In genomic region chr5:30376848-30377247, GRCh38 we compare ENCODE assay signal across 19 cellular contexts.
DNase-seq lines count a peak whose midpoint lies in the region; ATAC-seq and TF ChIP-seq lines count a peak whose summit lies in the region.
"Had no signal": no experiment of that assay in that cellular context is flagged by ENCODE, and none has a peak within 500 bp of the region (broad histone marks: within the 10 kb centered on the region; RNA-seq: fewer than 3 reads in every experiment).

No MANE protein-coding gene starts in this region.

- TF ChIP-seq CTCF in GM23338 (conservative IDR thresholded peaks at IDR 0.05; ENCODE audit: low read depth in 2 of 2) (no peak), astrocyte of the spinal cord (IDR thresholded peaks at IDR 0.05; ENCODE audit: low read depth, low read length) (no peak)

- DNase-seq in GM23338 (ENCODE audit: low spot score) (no peak), HT1080 (ENCODE audit: low read depth) (peak; percentile 24), M059J (ENCODE audit: low read depth) (peak; percentile 18), astrocyte of the spinal cord (ENCODE audit: low read depth, low spot score) (peak; percentile 2), GM23248 (no peak), NCI-H1105 (lab: John Stamatoyannopoulos, UW) (no peak)
- DNase-seq in activated T-cell treated with anti-CD3 and anti-CD28 coated beads, Interleukin-2, amount 50 U/mL, for 72 hours, result no peak
- DNase-seq: AML-193; Caco-2; Calu3; CD4-positive, alpha-beta T cell; CD8-positive, alpha-beta T cell; DMS79 treated with DMSO at 0.1 percent for 48 hours; GF-D8 had no signal

- H2AFZ ChIP-seq in GM23338, result peak overlapping the region; percentile 82; the same call in 1 of the 2 replicates
- no peak overlapping the region for H2AFZ ChIP-seq in GM23248

- no peaks in the 10 kb centered on the region for H3K9me2 ChIP-seq in GM23338 (ENCODE audit: insufficient read depth)
- H3K9me2 ChIP-seq in GM23248 (ENCODE audit: insufficient read depth), result no peaks in the 10 kb centered on the region

- H3K36me3 ChIP-seq in GM23338 (ENCODE audit: insufficient read depth), result no peaks in the 10 kb centered on the region
- H3K36me3 ChIP-seq in GM23248 (ENCODE audit: low read depth), result no peaks in the 10 kb centered on the region
- H3K36me3 ChIP-seq: BLaER1 treated with 17β-estradiol and CSF1 and Interleukin-3, amounts not matched to agents 10 nM and 100 nM had no signal

- no peak overlapping the region for H3K4me2 ChIP-seq in GM23338
- H3K4me2 ChIP-seq in GM23248 (ENCODE audit: unreplicated experiment), result no peak overlapping the region
- H3K4me2 ChIP-seq: A549; BLaER1 treated with 17β-estradiol and CSF1 and Interleukin-3, amounts not matched to agents 10 nM and 100 nM had no signal

- H3K4me3 ChIP-seq in GM23338 (no peak overlapping the region), astrocyte of the spinal cord (ENCODE audit: low read depth, low read length) (no peak overlapping the region), GM23248 (no peak overlapping the region)
- H3K4me3 ChIP-seq: A549; BLaER1 treated with 17β-estradiol and CSF1 and Interleukin-3, amounts not matched to agents 10 nM and 100 nM had no signal

- H3K27me3 Mint-ChIP-seq in GM23338 (ENCODE audit: insufficient read depth, low read depth, poor library complexity), result no peaks in the 10 kb centered on the region
- H3K27me3 Mint-ChIP-seq in activated T-cell treated with anti-CD3 and anti-CD28 coated beads, Interleukin-2, amount 50 U/mL, for 72 hours (ENCODE audit: low read depth), result no peaks in the 10 kb centered on the region
- H3K27me3 Mint-ChIP-seq: B cell; CD4-positive, alpha-beta T cell had no signal

- H3K4me1 ChIP-seq in GM23338 (ENCODE audit: insufficient read depth) (no peaks in the 10 kb centered on the region), GM23248 (ENCODE audit: insufficient read depth) (no peaks in the 10 kb centered on the region)
- H3K4me1 ChIP-seq: A549; BLaER1 treated with 17β-estradiol and CSF1 and Interleukin-3, amounts not matched to agents 10 nM and 100 nM; Caco-2 had no signal

- peaks cover 5% of the 10 kb centered on the region; the same call in 2 of the 3 replicates for H3K4me1 Mint-ChIP-seq in GM23338
- H3K4me1 Mint-ChIP-seq in activated T-cell treated with anti-CD3 and anti-CD28 coated beads, Interleukin-2, amount 50 U/mL, for 72 hours (ENCODE audit: low read depth), result no peaks in the 10 kb centered on the region
- H3K4me1 Mint-ChIP-seq: B cell had no signal

- H3K9ac ChIP-seq in GM23248, result no peak overlapping the region
- H3K9ac ChIP-seq: BLaER1 treated with 17β-estradiol and CSF1 and Interleukin-3, amounts not matched to agents 10 nM and 100 nM had no signal

- H3K79me2 ChIP-seq in GM23338 (replicated peaks; ENCODE audit: insufficient read depth) (no peaks in the 10 kb centered on the region), GM23248 (ENCODE audit: insufficient read depth) (no peaks in the 10 kb centered on the region)

- H3K27me3 ChIP-seq in GM23338 (ENCODE audit: insufficient read depth), result no peaks in the 10 kb centered on the region
- H3K27me3 ChIP-seq in GM23248 (replicated peaks; ENCODE audit: insufficient read depth), result no peaks in the 10 kb centered on the region
- H3K27me3 ChIP-seq: BLaER1 treated with 17β-estradiol and CSF1 and Interleukin-3, amounts not matched to agents 10 nM and 100 nM had no signal

- WGBS in GM23248 (ENCODE audit: low coverage in 1 of 2, low lambda C conversion rate in 2 of 2, missing lambda C conversion rate in 2 of 2), 2 experiments, result 4 to 13% methylated on average over 3 of the region's 3 CpGs

- H3K27ac ChIP-seq in GM23338 (ENCODE audit: low read depth) (no peak overlapping the region), GM23248 (no peak overlapping the region)
- H3K27ac ChIP-seq: 22Rv1; A549; BLaER1 treated with 17β-estradiol and CSF1 and Interleukin-3, amounts not matched to agents 10 nM and 100 nM; C4-2B had no signal

- H4K20me1 ChIP-seq in GM23338 (replicated peaks; ENCODE audit: insufficient read depth) (no peaks in the 10 kb centered on the region), GM23248 (ENCODE audit: insufficient read depth) (no peaks in the 10 kb centered on the region)
- H4K20me1 ChIP-seq: BLaER1 treated with 17β-estradiol and CSF1 and Interleukin-3, amounts not matched to agents 10 nM and 100 nM had no signal

- no peak for ATAC-seq in GM23338
- ATAC-seq in activated T-cell treated with anti-CD3 and anti-CD28 coated beads, Interleukin-2, amount 50 U/mL, for 72 hours (replicated peaks in 1 of 2), result no peak
- ATAC-seq: A549; CD8-positive, alpha-beta T cell had no signal

- no peaks in the 10 kb centered on the region for H3K36me3 Mint-ChIP-seq in GM23338 (ENCODE audit: low read depth)
- H3K36me3 Mint-ChIP-seq in activated T-cell treated with anti-CD3 and anti-CD28 coated beads, Interleukin-2, amount 50 U/mL, for 72 hours (ENCODE audit: insufficient read depth in 2 of 2), result no peaks in the 10 kb centered on the region
- H3K36me3 Mint-ChIP-seq: CD8-positive, alpha-beta T cell had no signal

- no peaks in the 10 kb centered on the region for H3K9me3 ChIP-seq in GM23248 (ENCODE audit: low read depth)
- H3K9me3 ChIP-seq: A549; BLaER1 treated with 17β-estradiol and CSF1 and Interleukin-3, amounts not matched to agents 10 nM and 100 nM; Caco-2 had no signal

- H3K4me3 Mint-ChIP-seq in GM23338, result no peak overlapping the region
- H3K4me3 Mint-ChIP-seq in activated T-cell treated with anti-CD3 and anti-CD28 coated beads, Interleukin-2, amount 50 U/mL, for 72 hours, result no peak overlapping the region
- H3K4me3 Mint-ChIP-seq: B cell; CD4-positive, alpha-beta T cell; CD8-positive, alpha-beta T cell had no signal

- H3K27ac Mint-ChIP-seq in GM23338, result no peak overlapping the region
- H3K27ac Mint-ChIP-seq in activated T-cell treated with anti-CD3 and anti-CD28 coated beads, Interleukin-2, amount 50 U/mL, for 72 hours, result no peak overlapping the region
- H3K27ac Mint-ChIP-seq: B cell; CD4-positive, alpha-beta T cell; CD8-positive, alpha-beta T cell had no signal

- H3F3A ChIP-seq in GM23338 (replicated peaks; ENCODE audit: low read depth), result no peaks in the 10 kb centered on the region
- no peaks in the 10 kb centered on the region for H3F3A ChIP-seq in GM23248 (ENCODE audit: insufficient read depth)

- in situ Hi-C loops in astrocyte of the spinal cord (cut with HindIII; ENCODE audit: low sequenced_read_pairs), result no loop called here
- in situ Hi-C loops in GM23248 (cut with MboI), result no loop called here

- no peaks in the 10 kb centered on the region for H3K9me3 Mint-ChIP-seq in GM23338
- peaks cover 3 to 5% of the 10 kb centered on the region in 2 donors for H3K9me3 Mint-ChIP-seq in activated T-cell treated with anti-CD3 and anti-CD28 coated beads, Interleukin-2, amount 50 U/mL, for 72 hours

TF ChIP-seq in GM23338, 12 proteins besides CTCF, POLR2A, EP300 and RAD21:
- TF ChIP-seq REST (IDR thresholded peaks at IDR 0.05; ENCODE audit: unreplicated experiment) (no peak), ZNF114 (CRISPR knock-in tag; IDR thresholded peaks at IDR 0.05) (no peak)
TF ChIP-seq in GM23338: peak in this region for 0.

Comparison
In these comparisons a context has a peak if more than half of its experiments do, and no peak if none do; other contexts are left out.
1. DNase-seq: peak in HT1080 (single experiment), M059J (single experiment) and astrocyte of the spinal cord (single experiment); none in GM23338 (single experiment), GM23248 (single experiment), NCI-H1105 (single experiment) and activated T-cell treated with anti-CD3 and anti-CD28 coated beads, Interleukin-2, amount 50 U/mL, for 72 hours (0 of 2).